In genomic region chr19:42327381-42327780, GRCh38 we compare ENCODE assay signal across 1 cellular context.
TF ChIP-seq lines count a peak whose summit lies in the region.

No MANE protein-coding gene starts in this region.

TF ChIP-seq in SK-N-SH, 30 proteins besides CTCF, POLR2A, EP300 and RAD21 (continued from another document):
- TF ChIP-seq IRF3 (IDR thresholded peaks at IDR 0.05; ENCODE audit: low read depth, low read length): no peak
- no peak for TF ChIP-seq ELF1 (IDR thresholded peaks at IDR 0.05)
- TF ChIP-seq EZH2phosphoT487 (IDR thresholded peaks at IDR 0.05; ENCODE audit: borderline replicate concordance, low read depth): no peak
- TF ChIP-seq FOSL2 (IDR thresholded peaks at IDR 0.05; ENCODE audit: borderline replicate concordance, low read depth): no peak
- TF ChIP-seq GATA2 (CRISPR knock-in tag; IDR thresholded peaks at IDR 0.05): no peak
- TF ChIP-seq PBX3 (IDR thresholded peaks at IDR 0.05): no peak
- TF ChIP-seq FOXM1 (IDR thresholded peaks at IDR 0.05; ENCODE audit: low read depth): no peak
- TF ChIP-seq USF1 (IDR thresholded peaks at IDR 0.05; ENCODE audit: borderline replicate concordance, low read depth): no peak
- no peak for TF ChIP-seq GABPA (IDR thresholded peaks at IDR 0.05; ENCODE audit: low read depth)
- no peak for TF ChIP-seq NRF1 (IDR thresholded peaks at IDR 0.05; ENCODE audit: low read depth, low read length)
- TF ChIP-seq RFX5 (IDR thresholded peaks at IDR 0.05; ENCODE audit: low read length): no peak
